8 cellular contexts compared by ENCODE assay signal in genomic region chr15:41416742-41417417, GRCh38. TPM values are rescaled to one million over a fixed set of nuclear protein-coding genes. Genes with fewer than 3 reads are reported as not detected.
DNase-seq lines count a peak whose midpoint lies in the region; ATAC-seq and TF ChIP-seq lines count a peak whose summit lies in the region.

TSS of gene RTF1 (plus strand) at chr15:41417095. CDS start at chr15:41417116, 21 bp downstream.

- no peaks in the 10 kb centered on the region for H3K9me3 Mint-ChIP-seq in type B pancreatic cell

- DNase-seq in GM12865 (ENCODE audit: low read depth) (peak; percentile 96), NCI-H1417 treated with DMSO at 0.1 percent for 48 hours (lab: John Stamatoyannopoulos, UW) (peak; percentile 28), T-helper 1 cell (peak; percentile 93 to 99 (median 95)), adrenal gland (peak; percentile 91 to 98 (median 95)), heart left ventricle (peak; percentile 94 to 98 (median 96)), posterior cingulate gyrus (peak; percentile 90 to 99 (median 94)), type B pancreatic cell (ENCODE audit: extremely low spot score, unreplicated experiment) (peak; percentile 99)

- H3K4me1 ChIP-seq in adrenal gland (replicated peaks in 1 of 2) (peaks cover 13 to 33% of the 10 kb centered on the region in 2 donors), heart left ventricle (peaks cover 5 to 38% (median 26%) of the 10 kb centered on the region in 12 donors)

- intact Hi-C loops in adrenal gland (cut with DNase I), result no loop called here
- intact Hi-C loops in heart left ventricle (cut with DNase I), result loop anchor here in 1 of 10 donors (2.0 kb wide), 1 partner anchor 14 kb away; the partner anchor contains the start of gene NDUFAF1
- intact Hi-C loops in posterior cingulate gyrus (cut with DNase I), result loop anchor here (2.0 kb wide), 1 partner anchor 14 kb away; the partner anchor contains the start of gene NDUFAF1

- peaks cover 38% of the 10 kb centered on the region for H3K4me1 Mint-ChIP-seq in type B pancreatic cell (ENCODE audit: unreplicated experiment)

- H3K27ac Mint-ChIP-seq in type B pancreatic cell, result peak within 1 kb of the TSS; percentile 98

- peak within 1 kb of the TSS; percentile 73 to 90 (median 89) for H3K27ac ChIP-seq in adrenal gland
- peak within 1 kb of the TSS; percentile 25 to 94 (median 85) for H3K27ac ChIP-seq in heart left ventricle

- TF ChIP-seq CTCF in GM12865 (IDR thresholded peaks at IDR 0.05; ENCODE audit: insufficient read depth, low read depth, low read length, missing control alignments), result no peak
- TF ChIP-seq CTCF in adrenal gland (IDR thresholded peaks at IDR 0.05), result no peak
- TF ChIP-seq CTCF in heart left ventricle (IDR thresholded peaks at IDR 0.05), result no peak
- no peak for TF ChIP-seq CTCF in type B pancreatic cell (conservative IDR thresholded peaks at IDR 0.05)

- H3K9me3 ChIP-seq in adrenal gland (replicated peaks in 1 of 3) (no peaks in the 10 kb centered on the region), heart left ventricle (no peaks in the 10 kb centered on the region)

- H3K4me3 Mint-ChIP-seq in type B pancreatic cell, result peak within 1 kb of the TSS; percentile 95

- TF ChIP-seq POLR2A in adrenal gland (IDR thresholded peaks at IDR 0.05) (peak; percentile 80 to 85), heart left ventricle (IDR thresholded peaks at IDR 0.05) (peak in 1 of 2 donors; percentile 86)

- no peaks in the 10 kb centered on the region for H3K36me3 Mint-ChIP-seq in type B pancreatic cell

- ATAC-seq in HG02759 (IDR thresholded peaks at IDR 0.05; ENCODE audit: unreplicated experiment), result peak; percentile 91
- peak; percentile 96 to 98 (median 98) for ATAC-seq in heart left ventricle

- H3K27me3 ChIP-seq in adrenal gland (no peaks in the 10 kb centered on the region), heart left ventricle (no peaks in the 10 kb centered on the region)

- 0 to 1% (median 1%) methylated on average over 10 to 73 of the region's 74 CpGs for WGBS in adrenal gland, 4 donors
- 0 to 1% (median 1%) methylated on average over 36 to 74 of the region's 74 CpGs for WGBS in heart left ventricle, 4 donors

- H3K4me3 ChIP-seq in GM12865 (ENCODE audit: low read depth, low read length) (peak within 1 kb of the TSS; percentile 98), adrenal gland (peak within 1 kb of the TSS; percentile 26 to 91 (median 84)), heart left ventricle (peak within 1 kb of the TSS; percentile 80 to 99 (median 98))

- H3K27me3 Mint-ChIP-seq in type B pancreatic cell, result no peaks in the 10 kb centered on the region

- H3K36me3 ChIP-seq in adrenal gland (replicated peaks in 1 of 2), result no peaks in the 10 kb centered on the region
- no peaks in the 10 kb centered on the region for H3K36me3 ChIP-seq in heart left ventricle

RNA-seq across cellular contexts. Expression of gene RTF1, which starts in this region (rescaled TPM):
- 10 to 100 TPM; 24.0 to 53.7 (median 37.6) TPM for total RNA-seq in adrenal gland
- polyA plus RNA-seq in adrenal gland, result 10 to 100 TPM; 40.1 to 49.5 (median 40.2) TPM
- 10 to 100 TPM; 19.1 to 33.3 (median 28.5) TPM for total RNA-seq in heart left ventricle
- 10 to 100 TPM; 16.5 to 16.6 TPM for polyA plus RNA-seq in heart left ventricle
- total RNA-seq in type B pancreatic cell (ENCODE audit: low replicate concordance), result 39.8 and 54.4 TPM in 2 replicates

Comparison
In these comparisons a context has a peak if more than half of its experiments do, and no peak if none do; other contexts are left out.
1. Peak in every context shown above with its lines: DNase-seq, ATAC-seq, H3K4me3 ChIP-seq and H3K27ac ChIP-seq.
2. DNase-seq: peak in every context shown above with its lines; median percentile 99 in type B pancreatic cell; 96 in GM12865; 96 in heart left ventricle; 95 in T-helper 1 cell; 95 in adrenal gland; 94 in posterior cingulate gyrus; 28 in NCI-H1417 treated with DMSO at 0.1 percent for 48 hours.